In the genomic region with DNA sequence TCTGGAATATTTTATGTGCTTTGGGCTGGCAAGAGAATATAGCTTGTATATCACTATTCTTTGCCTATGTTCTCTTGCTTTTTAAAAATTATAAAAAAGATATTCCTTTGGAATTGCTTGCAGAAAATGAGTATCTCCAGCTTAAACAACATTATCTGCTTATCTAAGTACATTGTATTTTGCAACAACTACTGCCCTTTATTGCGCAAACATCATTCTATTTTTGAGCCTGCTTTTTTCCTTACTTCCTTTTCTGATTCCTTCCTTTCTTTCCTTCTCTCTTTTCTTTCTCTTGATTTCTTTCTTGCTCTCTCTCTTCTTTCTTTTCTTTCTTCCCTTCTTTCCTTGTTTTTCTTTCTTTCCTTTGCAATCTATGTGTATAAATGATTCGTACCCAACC, we compare ENCODE assay signal across 17 cellular contexts.
"Had no signal": no experiment of that assay in that cellular context is flagged by ENCODE, and none has a peak within 500 bp of the region (broad histone marks: within the 10 kb centered on the region; RNA-seq: fewer than 3 reads in every experiment).

No MANE protein-coding gene starts in this region.

- H3K4me3 ChIP-seq: breast epithelium, lung, thoracic aorta, upper lobe of left lung had no signal

- H3K9me3 ChIP-seq: breast epithelium, thoracic aorta, upper lobe of left lung had no signal

- FAIRE-seq: astrocyte, keratinocyte had no signal

- H3K27me3 ChIP-seq: breast epithelium, upper lobe of left lung had no signal

- H3K36me3 ChIP-seq: breast epithelium, thoracic aorta, upper lobe of left lung had no signal

- ATAC-seq: activated CD4-positive, CD25-positive, alpha-beta regulatory T cell treated with anti-CD3 and anti-CD28 coated beads, Interleukin-2, amount 50 U/mL, for 24 hours; activated T-cell treated with anti-CD3 and anti-CD28 coated beads, Interleukin-2, amount 50 U/mL, for 72 hours; effector memory CD8-positive, alpha-beta T cell; left lobe of liver; stimulated activated naive B cell treated with anti-CD40 and anti-IgM and Interleukin-4, amounts not matched to agents 10 μg/mL and 1 μg/mL and 100 μg/mL, for 72 hours had no signal

- H3K27ac ChIP-seq: breast epithelium, thoracic aorta, upper lobe of left lung had no signal

- H3K4me1 ChIP-seq: breast epithelium, upper lobe of left lung had no signal

- DNase-seq: activated CD8-positive, alpha-beta memory T cell treated with anti-CD3 and anti-CD28 coated beads for 24 hours; activated effector memory CD4-positive, alpha-beta T cell treated with anti-CD3 and anti-CD28 coated beads, Interleukin-2, amount 50 U/mL, for 16 hours; activated naive CD4-positive, alpha-beta T cell treated with anti-CD3 and anti-CD28 coated beads, Interleukin-2, amount 50 U/mL, for 16 hours; activated T-cell treated with anti-CD3 and anti-CD28 coated beads, Interleukin-2, amount 50 U/mL, for 72 hours; effector memory CD8-positive, alpha-beta T cell; occipital lobe; posterior cingulate gyrus; stimulated activated naive B cell treated with anti-CD40 and anti-IgM and Interleukin-4, amounts not matched to agents 10 μg/mL and 1 μg/mL and 100 μg/mL, for 72 hours; T1000; upper lobe of left lung had no signal
